In genomic region chr13:113448885-113449692, GRCh38 we compare ENCODE assay signal across 8 cellular contexts. TPM values are rescaled to one million over a fixed set of nuclear protein-coding genes. Genes with fewer than 3 reads are reported as not detected.
A peak's percentile ranks its signal among the peaks of the same experiment; 100 is the strongest.
DNase-seq lines count a peak whose midpoint lies in the region; ATAC-seq and TF ChIP-seq lines count a peak whose summit lies in the region.

No MANE protein-coding gene starts in this region.

- no peaks in the 10 kb centered on the region for H3K27me3 ChIP-seq in right cardiac atrium (ENCODE audit: control insufficient read depth, insufficient read depth)

- ATAC-seq in HG03108 (IDR thresholded peaks at IDR 0.05; ENCODE audit: unreplicated experiment) (peak; percentile 45), right cardiac atrium (peak; percentile 1 to 22)

- H3K9me3 ChIP-seq in right cardiac atrium (ENCODE audit: control insufficient read depth, low read length), result no peaks in the 10 kb centered on the region

- H3K27me3 Mint-ChIP-seq in Calu3 (ENCODE audit: unreplicated experiment) (no peaks in the 10 kb centered on the region), osteocyte (ENCODE audit: unreplicated experiment) (no peaks in the 10 kb centered on the region), HFFc6 (ENCODE audit: insufficient read depth) (peaks cover 2% of the 10 kb centered on the region; the same call in 1 of the 2 replicates)

- peaks cover 2% of the 10 kb centered on the region for H3K4me1 ChIP-seq in right cardiac atrium (ENCODE audit: control insufficient read depth, insufficient read depth, low read length)

- peak overlapping the region; percentile 63 for H3K27ac ChIP-seq in right cardiac atrium (ENCODE audit: low read length)

- peak overlapping the region; percentile 64 for H3K4me3 Mint-ChIP-seq in Calu3 (ENCODE audit: low read depth, unreplicated experiment)
- no peak overlapping the region for H3K4me3 Mint-ChIP-seq in osteocyte (ENCODE audit: unreplicated experiment)
- H3K4me3 Mint-ChIP-seq in HFFc6, result no peak overlapping the region

- DNase-seq in Calu3, result peak; percentile 69
- DNase-seq in NCI-H82 treated with DMSO at 0.1 percent for 48 hours (lab: John Stamatoyannopoulos, UW; ENCODE audit: unreplicated experiment), result peak; percentile 86
- peak; percentile 43 for DNase-seq in activated CD8-positive, alpha-beta memory T cell treated with anti-CD3 and anti-CD28 coated beads, Interleukin-2, amount 50 U/mL, for 4 hours
- DNase-seq in right cardiac atrium, result no peak
- DNase-seq in stimulated activated naive CD4-positive, alpha-beta T cell treated with Interleukin-2 at 50 U/mL for 16 hours (lab: John Stamatoyannopoulos, UW), result peak; percentile 82
- DNase-seq in osteocyte (ENCODE audit: extremely low spot score, unreplicated experiment), result no peak
- no peak for DNase-seq in HFFc6

- intact Hi-C loops in Calu3 (cut with micrococcal nuclease; ENCODE audit: unreplicated experiment) (no loop called here), right cardiac atrium (cut with DNase I) (no loop called here)

- 51% methylated on average over 29 of the region's 29 CpGs for WGBS in right cardiac atrium

- BruUV-seq in Calu3 (replicated peaks; lab: Mats Ljungman, UMichigan), result no TSS peak

- TF ChIP-seq CTCF in Calu3 (IDR thresholded peaks at IDR 0.05; ENCODE audit: unreplicated experiment) (no peak), osteocyte (IDR thresholded peaks at IDR 0.05) (no peak), HFFc6 (IDR thresholded peaks at IDR 0.05) (no peak)

- H3K27ac Mint-ChIP-seq in Calu3 (ENCODE audit: unreplicated experiment) (peak overlapping the region; percentile 50), osteocyte (ENCODE audit: unreplicated experiment) (no peak overlapping the region), HFFc6 (no peak overlapping the region)

- CTCF ChIA-PET in Calu3 (lab: Charles Lee), result no interaction called here

- peak overlapping the region; percentile 22 for H3K4me3 ChIP-seq in right cardiac atrium (ENCODE audit: low read length)

- peaks cover 6% of the 10 kb centered on the region for H3K4me1 Mint-ChIP-seq in Calu3 (ENCODE audit: low read depth, unreplicated experiment)
- peaks cover 6% of the 10 kb centered on the region for H3K4me1 Mint-ChIP-seq in osteocyte (ENCODE audit: unreplicated experiment)
- peaks cover 6% of the 10 kb centered on the region; the same call in 1 of the 2 replicates for H3K4me1 Mint-ChIP-seq in HFFc6 (ENCODE audit: low read depth)

- no peaks in the 10 kb centered on the region for H3K9me3 Mint-ChIP-seq in Calu3 (ENCODE audit: low read depth, unreplicated experiment)
- no peaks in the 10 kb centered on the region for H3K9me3 Mint-ChIP-seq in osteocyte (ENCODE audit: unreplicated experiment)
- no peaks in the 10 kb centered on the region for H3K9me3 Mint-ChIP-seq in HFFc6

- peaks cover 10% of the 10 kb centered on the region for H3K36me3 Mint-ChIP-seq in Calu3 (ENCODE audit: insufficient read depth, unreplicated experiment)
- peaks cover 8% of the 10 kb centered on the region for H3K36me3 Mint-ChIP-seq in osteocyte (ENCODE audit: unreplicated experiment)
- peaks cover 18% of the 10 kb centered on the region for H3K36me3 Mint-ChIP-seq in HFFc6 (ENCODE audit: low read depth)

RNA-seq across cellular contexts. Expression of gene ADPRHL1, which starts 4.2 kb away (rescaled TPM):
- total RNA-seq in Calu3 (2022), result 2.0 and 2.8 TPM in 2 replicates
- total RNA-seq in right cardiac atrium, result 100 to 1,000 TPM; 320 to 446 (median 375) TPM
- polyA plus RNA-seq in right cardiac atrium, result 280 TPM
- total RNA-seq in osteocyte, result 2.6 and 2.9 TPM in 2 replicates
- total RNA-seq in HFFc6 (2021; fragmentation: NEBNext Ultra II Directional; extraction: Animal tissue kit (Norgen Biotek cat#: 25700)), result 1 to 10 TPM; 1.0 to 2.0 (median 1.5) TPM

RNA-seq across cellular contexts. Expression of gene DCUN1D2, which starts 41.4 kb away (rescaled TPM):
- total RNA-seq in Calu3 (2022) (7.9 and 9.3 TPM in 2 replicates), right cardiac atrium (100 to 1,000 TPM; 124 to 160 (median 142) TPM), osteocyte (27.5 and 29.0 TPM in 2 replicates)
- 91.6 TPM for polyA plus RNA-seq in right cardiac atrium
- 1 to 10 TPM; 7.6 to 9.3 (median 9.0) TPM for total RNA-seq in HFFc6 (2021; fragmentation: NEBNext Ultra II Directional; extraction: Animal tissue kit (Norgen Biotek cat#: 25700))

Comparison
In these comparisons a context has a peak if more than half of its experiments do, and no peak if none do; other contexts are left out.
1. DNase-seq: peak in Calu3 (single experiment), NCI-H82 treated with DMSO at 0.1 percent for 48 hours (single experiment), activated CD8-positive, alpha-beta memory T cell treated with anti-CD3 and anti-CD28 coated beads, Interleukin-2, amount 50 U/mL, for 4 hours (single experiment) and stimulated activated naive CD4-positive, alpha-beta T cell treated with Interleukin-2 at 50 U/mL for 16 hours (single experiment); none in right cardiac atrium (0 of 3), osteocyte (single experiment) and HFFc6 (single experiment).
2. RNA of gene ADPRHL1, which starts 4.2 kb away (total RNA-seq): 320 to 446 TPM in right cardiac atrium; 2.6 to 2.9 TPM in osteocyte, 2.0 to 2.8 TPM in Calu3 and 1.0 to 2.0 TPM in HFFc6; every median in the first group is over 10 times any median in the second.